ENCODE assay signal across 25 cellular contexts in the genomic region with DNA sequence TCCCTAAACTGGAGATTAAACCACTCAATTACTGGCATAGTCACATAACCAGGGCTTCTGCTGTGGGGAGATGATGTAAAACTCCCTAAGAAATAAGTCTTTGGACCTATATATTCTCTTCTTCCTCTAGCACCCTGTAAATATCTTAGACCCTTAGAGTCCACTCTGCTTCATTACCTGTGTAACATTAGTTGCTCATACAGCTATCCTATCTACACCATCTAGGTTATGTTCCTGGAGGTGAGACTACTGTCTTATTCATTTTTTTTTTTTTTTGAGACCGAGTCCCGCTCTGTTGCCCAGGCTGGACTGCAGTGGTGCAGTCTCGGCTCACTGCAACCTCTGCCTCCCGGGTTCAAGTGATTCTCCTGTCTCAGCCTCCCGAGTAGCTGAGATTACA. TPM values are rescaled to one million over a fixed set of nuclear protein-coding genes. Genes with fewer than 3 reads are reported as not detected.
"Had no signal": no experiment of that assay in that cellular context is flagged by ENCODE, and none has a peak within 500 bp of the region (broad histone marks: within the 10 kb centered on the region; RNA-seq: fewer than 3 reads in every experiment).

No MANE protein-coding gene starts in this region.

- FAIRE-seq: kidney had no signal

- H3K36me3 ChIP-seq: ovary had no signal

- H3K27me3 ChIP-seq: ovary, right atrium auricular region, right lobe of liver, testis, thyroid gland, transverse colon, upper lobe of left lung, vagina had no signal

- H3K27me3 Mint-ChIP-seq: naive thymus-derived CD4-positive, alpha-beta T cell; natural killer cell treated with Interleukin-12 subunit alpha and Interleukin-12 subunit beta and Interleukin-15 and Interleukin-18, amount 100 ng/mL, for 72 hours; progenitor cell of endocrine pancreas; stimulated activated naive CD8-positive, alpha-beta T cell treated with anti-CD3 and anti-CD28 coated beads, Interleukin-15, amount 100 ng/mL, for 72 hours had no signal

- H3K4me2 ChIP-seq: smooth muscle cell had no signal

- H3K4me3 Mint-ChIP-seq: immature natural killer cell; naive thymus-derived CD4-positive, alpha-beta T cell; natural killer cell treated with Interleukin-12 subunit alpha and Interleukin-12 subunit beta and Interleukin-15 and Interleukin-18, amount 100 ng/mL, for 72 hours; stimulated activated naive CD8-positive, alpha-beta T cell treated with anti-CD3 and anti-CD28 coated beads, Interleukin-15, amount 100 ng/mL, for 72 hours had no signal

- H3K9me3 ChIP-seq: left ventricle myocardium inferior, mucosa of descending colon, ovary, right atrium auricular region, right lobe of liver, testis, thyroid gland, transverse colon, upper lobe of left lung, vagina had no signal

- H3K27ac ChIP-seq: left ventricle myocardium inferior, ovary, right atrium auricular region, right lobe of liver, testis, thyroid gland, transverse colon, upper lobe of left lung, vagina had no signal

- H3K4me1 ChIP-seq: right atrium auricular region, right lobe of liver, testis, thyroid gland, upper lobe of left lung, vagina had no signal

- H3K27ac Mint-ChIP-seq: immature natural killer cell; natural killer cell treated with Interleukin-12 subunit alpha and Interleukin-12 subunit beta and Interleukin-15 and Interleukin-18, amount 100 ng/mL, for 72 hours; progenitor cell of endocrine pancreas; stimulated activated naive CD8-positive, alpha-beta T cell treated with anti-CD3 and anti-CD28 coated beads, Interleukin-15, amount 100 ng/mL, for 72 hours had no signal

- H3K9me3 Mint-ChIP-seq: immature natural killer cell; naive thymus-derived CD4-positive, alpha-beta T cell; natural killer cell treated with Interleukin-12 subunit alpha and Interleukin-12 subunit beta and Interleukin-15 and Interleukin-18, amount 100 ng/mL, for 72 hours; stimulated activated naive CD8-positive, alpha-beta T cell treated with anti-CD3 and anti-CD28 coated beads, Interleukin-15, amount 100 ng/mL, for 72 hours had no signal

- ATAC-seq: left colon; mucosa of descending colon; naive thymus-derived CD4-positive, alpha-beta T cell; natural killer cell treated with Interleukin-12 subunit alpha and Interleukin-12 subunit beta and Interleukin-15 and Interleukin-18, amount 100 ng/mL, for 72 hours; right lobe of liver; stimulated activated naive CD8-positive, alpha-beta T cell treated with anti-CD3 and anti-CD28 coated beads, Interleukin-15, amount 100 ng/mL, for 72 hours had no signal

- H3K4me3 ChIP-seq: left ventricle myocardium inferior, lung, mucosa of descending colon, ovary, right atrium auricular region, right lobe of liver, smooth muscle cell, testis, thyroid gland, transverse colon, upper lobe of left lung, vagina had no signal

- DNase-seq: hypothalamus; immature natural killer cell; kidney; left colon; left ventricle myocardium inferior; midbrain; mucosa of descending colon; naive thymus-derived CD4-positive, alpha-beta T cell; ovary; right lobe of liver; stimulated activated CD4-positive, alpha-beta T cell treated with anti-CD3 and anti-CD28 coated beads, Interleukin-1b, Interleukin-23, amount 100 ng/mL, for 48 hours; stimulated activated CD4-positive, alpha-beta T cell treated with anti-CD3 and anti-CD28 coated beads, Interleukin-2, amount 100 ng/mL, for 48 hours; stimulated activated naive CD4-positive, alpha-beta T cell treated with Interleukin-2 at 50 U/mL for 16 hours; stimulated activated naive CD8-positive, alpha-beta T cell treated with anti-CD3 and anti-CD28 coated beads, Interleukin-15, amount 100 ng/mL, for 72 hours; testis; thyroid gland; transverse colon; upper lobe of left lung had no signal

RNA-seq across cellular contexts. Expression of gene TICAM2, which starts 9.6 kb away (rescaled TPM):
- polyA plus RNA-seq: neural cell had no signal
